ENCODE assay signal across 26 cellular contexts in genomic region chr12:62345667-62346066, GRCh38.
"Had no signal": no experiment of that assay in that cellular context is flagged by ENCODE, and none has a peak within 500 bp of the region (broad histone marks: within the 10 kb centered on the region; RNA-seq: fewer than 3 reads in every experiment).

No MANE protein-coding gene starts in this region.

- H3K9me3 Mint-ChIP-seq: stimulated activated effector memory CD8-positive, alpha-beta T cell treated with anti-CD3 and anti-CD28 coated beads, Interleukin-12 subunit alpha, Interleukin-12 subunit beta, amount 100 ng/mL, for 72 hours had no signal

- H3K27me3 Mint-ChIP-seq: activated CD4-positive, alpha-beta T cell treated with anti-CD3 and anti-CD28 coated beads, Interleukin-2, amount 10 ng/mL, durations not matched to agents 24 days and 14 days; stimulated activated naive CD8-positive, alpha-beta T cell treated with anti-CD3 and anti-CD28 coated beads, Interleukin-15, amount 100 ng/mL, for 72 hours had no signal

- H3K27ac ChIP-seq: adrenal gland, ascending aorta, brain microvascular endothelial cell, gastroesophageal sphincter, tibial artery, VCaP had no signal

- H3K4me3 ChIP-seq: adrenal gland, ascending aorta, gastroesophageal sphincter, tibial artery had no signal

- H3K27me3 ChIP-seq: adrenal gland, ascending aorta, brain microvascular endothelial cell, gastroesophageal sphincter, tibial artery had no signal

- H3K4me1 ChIP-seq: ascending aorta, gastroesophageal sphincter had no signal

- H3K9me3 ChIP-seq: adrenal gland, ascending aorta, gastroesophageal sphincter, tibial artery had no signal

- H3K27ac Mint-ChIP-seq: activated CD4-positive, alpha-beta T cell treated with anti-CD3 and anti-CD28 coated beads, Interleukin-2, amount 10 ng/mL, durations not matched to agents 24 days and 14 days had no signal

- ATAC-seq: activated CD4-positive, CD25-positive, alpha-beta regulatory T cell treated with anti-CD3 and anti-CD28 coated beads, Interleukin-2, amount 50 U/mL, for 24 hours; activated CD8-positive, alpha-beta T cell treated with anti-CD3 and anti-CD28 coated beads, Interleukin-2, amount 10 ng/mL, durations not matched to agents 7 days and 5 days; gastroesophageal sphincter; left ventricle myocardium superior; sciatic nerve; stimulated activated effector memory CD8-positive, alpha-beta T cell treated with anti-CD3 and anti-CD28 coated beads, Interleukin-12 subunit alpha, Interleukin-12 subunit beta, amount 100 ng/mL, for 72 hours; stimulated activated naive CD8-positive, alpha-beta T cell treated with anti-CD3 and anti-CD28 coated beads, Interleukin-15, amount 100 ng/mL, for 72 hours had no signal

- H3K4me3 Mint-ChIP-seq: activated CD4-positive, alpha-beta T cell treated with anti-CD3 and anti-CD28 coated beads, Interleukin-2, amount 10 ng/mL, durations not matched to agents 24 days and 14 days; activated CD8-positive, alpha-beta T cell treated with anti-CD3 and anti-CD28 coated beads, Interleukin-2, amount 10 ng/mL, durations not matched to agents 7 days and 5 days; stimulated activated effector memory CD8-positive, alpha-beta T cell treated with anti-CD3 and anti-CD28 coated beads, Interleukin-12 subunit alpha, Interleukin-12 subunit beta, amount 100 ng/mL, for 72 hours; stimulated activated naive CD8-positive, alpha-beta T cell treated with anti-CD3 and anti-CD28 coated beads, Interleukin-15, amount 100 ng/mL, for 72 hours had no signal

- DNase-seq: activated CD8-positive, alpha-beta T cell treated with anti-CD3 and anti-CD28 coated beads, Interleukin-2, amount 10 ng/mL, durations not matched to agents 7 days and 5 days; activated effector memory CD4-positive, alpha-beta T cell treated with anti-CD3 and anti-CD28 coated beads, Interleukin-2, amount 50 U/mL, for 16 hours; activated naive CD4-positive, alpha-beta T cell treated with anti-CD3 and anti-CD28 coated beads, Interleukin-2, amount 50 U/mL, for 16 hours; activated T-cell treated with anti-CD3 and anti-CD28 coated beads, Interleukin-2, amount 50 U/mL, for 48 hours; brain microvascular endothelial cell; central memory CD4-positive, alpha-beta T cell; effector memory CD4-positive, alpha-beta T cell; head of caudate nucleus; hypothalamus; left ventricle myocardium superior; mammary epithelial cell; midbrain; occipital lobe; small intestine; stimulated activated CD4-positive, alpha-beta T cell treated with anti-CD3 and anti-CD28 coated beads, Interleukin-2, amount 100 ng/mL, for 24 hours; stimulated activated naive CD8-positive, alpha-beta T cell treated with anti-CD3 and anti-CD28 coated beads, Interleukin-15, amount 100 ng/mL, for 72 hours; tibial artery had no signal

- FAIRE-seq: endothelial cell of umbilical vein, small intestine had no signal
